Comparison of ENCODE assay signal across 1 cellular context in the genomic region with DNA sequence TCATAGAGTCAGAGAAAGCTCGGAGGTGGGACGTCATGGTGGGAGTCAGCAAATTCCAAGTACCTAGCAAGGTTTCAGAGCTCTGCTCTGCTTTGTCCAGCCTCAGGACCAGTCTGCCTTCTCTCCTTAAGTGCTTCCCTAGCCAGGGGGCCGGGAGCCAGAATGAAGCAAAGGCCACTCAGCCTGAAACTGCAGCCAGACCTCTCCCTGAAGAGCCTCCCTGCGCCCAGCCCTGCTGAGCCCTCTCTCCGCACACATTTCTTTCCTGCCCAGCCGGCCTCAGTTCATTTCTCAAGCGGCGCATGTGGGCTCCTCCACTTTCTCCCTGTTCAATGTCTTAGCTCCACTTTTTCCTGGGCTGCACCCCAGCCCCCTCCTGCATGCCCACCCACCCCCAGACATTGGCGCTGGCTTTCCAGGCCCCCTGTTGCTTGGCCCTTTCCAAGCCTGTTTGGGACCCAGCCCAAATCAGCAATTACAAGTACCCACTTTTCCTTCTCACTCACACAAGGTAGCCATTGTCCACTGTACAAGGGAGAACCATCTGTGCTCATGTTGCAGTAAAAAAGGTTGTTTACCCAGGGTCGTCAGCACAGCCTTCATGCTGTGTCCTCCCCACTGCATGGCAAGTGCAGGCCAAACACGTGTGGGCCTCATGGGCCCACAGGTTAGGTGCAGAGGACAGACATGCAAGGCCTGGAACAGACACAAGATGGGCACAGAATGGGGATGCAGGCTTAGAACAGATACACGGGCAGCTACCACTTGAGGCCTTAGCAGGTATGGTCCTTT.
A peak's percentile ranks its signal among the peaks of the same experiment; 100 is the strongest.
TF ChIP-seq lines count a peak whose summit lies in the region.

No MANE protein-coding gene starts in this region.

TF ChIP-seq in HepG2, 621 proteins besides CTCF, POLR2A, EP300 and RAD21 (continued from another document and continues in another):
- TF ChIP-seq, protein P1, sequence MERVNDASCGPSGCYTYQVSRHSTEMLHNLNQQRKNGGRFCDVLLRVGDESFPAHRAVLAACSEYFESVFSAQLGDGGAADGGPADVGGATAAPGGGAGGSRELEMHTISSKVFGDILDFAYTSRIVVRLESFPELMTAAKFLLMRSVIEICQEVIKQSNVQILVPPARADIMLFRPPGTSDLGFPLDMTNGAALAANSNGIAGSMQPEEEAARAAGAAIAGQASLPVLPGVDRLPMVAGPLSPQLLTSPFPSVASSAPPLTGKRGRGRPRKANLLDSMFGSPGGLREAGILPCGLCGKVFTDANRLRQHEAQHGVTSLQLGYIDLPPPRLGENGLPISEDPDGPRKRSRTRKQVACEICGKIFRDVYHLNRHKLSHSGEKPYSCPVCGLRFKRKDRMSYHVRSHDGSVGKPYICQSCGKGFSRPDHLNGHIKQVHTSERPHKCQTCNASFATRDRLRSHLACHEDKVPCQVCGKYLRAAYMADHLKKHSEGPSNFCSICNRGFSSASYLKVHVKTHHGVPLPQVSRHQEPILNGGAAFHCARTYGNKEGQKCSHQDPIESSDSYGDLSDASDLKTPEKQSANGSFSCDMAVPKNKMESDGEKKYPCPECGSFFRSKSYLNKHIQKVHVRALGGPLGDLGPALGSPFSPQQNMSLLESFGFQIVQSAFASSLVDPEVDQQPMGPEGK (CRISPR knock-in tag; IDR thresholded peaks at IDR 0.05), result no peak
- no peak for TF ChIP-seq ISX (CRISPR knock-in tag; conservative IDR thresholded peaks at IDR 0.05)
- no peak for TF ChIP-seq ZNF850 (CRISPR knock-in tag; conservative IDR thresholded peaks at IDR 0.05)
- TF ChIP-seq ZSCAN31 (CRISPR knock-in tag; IDR thresholded peaks at IDR 0.05; ENCODE audit: low read depth), result no peak
- TF ChIP-seq, protein P2, sequence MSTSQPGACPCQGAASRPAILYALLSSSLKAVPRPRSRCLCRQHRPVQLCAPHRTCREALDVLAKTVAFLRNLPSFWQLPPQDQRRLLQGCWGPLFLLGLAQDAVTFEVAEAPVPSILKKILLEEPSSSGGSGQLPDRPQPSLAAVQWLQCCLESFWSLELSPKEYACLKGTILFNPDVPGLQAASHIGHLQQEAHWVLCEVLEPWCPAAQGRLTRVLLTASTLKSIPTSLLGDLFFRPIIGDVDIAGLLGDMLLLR (CRISPR knock-in tag; IDR thresholded peaks at IDR 0.05), result no peak
- TF ChIP-seq ZNF670 (CRISPR knock-in tag; IDR thresholded peaks at IDR 0.05; ENCODE audit: borderline replicate concordance), result no peak
- TF ChIP-seq ZNF180 (CRISPR knock-in tag; IDR thresholded peaks at IDR 0.05; ENCODE audit: borderline replicate concordance, low read depth), result no peak
- TF ChIP-seq EEA1 (CRISPR knock-in tag; IDR thresholded peaks at IDR 0.05; ENCODE audit: borderline replicate concordance), result no peak
- no peak for TF ChIP-seq ZNF816 (CRISPR knock-in tag; IDR thresholded peaks at IDR 0.05; ENCODE audit: borderline replicate concordance)
- TF ChIP-seq SMARCE1 (IDR thresholded peaks at IDR 0.05; ENCODE audit: borderline replicate concordance), result no peak
- no peak for TF ChIP-seq MTA1 (CRISPR knock-in tag; IDR thresholded peaks at IDR 0.05; ENCODE audit: borderline replicate concordance)
- TF ChIP-seq, protein P3, sequence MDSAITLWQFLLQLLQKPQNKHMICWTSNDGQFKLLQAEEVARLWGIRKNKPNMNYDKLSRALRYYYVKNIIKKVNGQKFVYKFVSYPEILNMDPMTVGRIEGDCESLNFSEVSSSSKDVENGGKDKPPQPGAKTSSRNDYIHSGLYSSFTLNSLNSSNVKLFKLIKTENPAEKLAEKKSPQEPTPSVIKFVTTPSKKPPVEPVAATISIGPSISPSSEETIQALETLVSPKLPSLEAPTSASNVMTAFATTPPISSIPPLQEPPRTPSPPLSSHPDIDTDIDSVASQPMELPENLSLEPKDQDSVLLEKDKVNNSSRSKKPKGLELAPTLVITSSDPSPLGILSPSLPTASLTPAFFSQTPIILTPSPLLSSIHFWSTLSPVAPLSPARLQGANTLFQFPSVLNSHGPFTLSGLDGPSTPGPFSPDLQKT (CRISPR knock-in tag; IDR thresholded peaks at IDR 0.05; ENCODE audit: borderline replicate concordance), result no peak
- TF ChIP-seq NFE2L2 (IDR thresholded peaks at IDR 0.05; ENCODE audit: low read length), result no peak
- peak; percentile 20; the same call in 1 of the 2 replicates for TF ChIP-seq RARA (CRISPR knock-in tag; IDR thresholded peaks at IDR 0.05)
- no peak for TF ChIP-seq REPIN1 (CRISPR knock-in tag; IDR thresholded peaks at IDR 0.05; ENCODE audit: borderline replicate concordance, low read depth)
- no peak for TF ChIP-seq CBX1 (IDR thresholded peaks at IDR 0.05; ENCODE audit: low read depth)
- TF ChIP-seq ZNF274 (CRISPR knock-in tag; IDR thresholded peaks at IDR 0.05), result no peak
- TF ChIP-seq, protein P4, sequence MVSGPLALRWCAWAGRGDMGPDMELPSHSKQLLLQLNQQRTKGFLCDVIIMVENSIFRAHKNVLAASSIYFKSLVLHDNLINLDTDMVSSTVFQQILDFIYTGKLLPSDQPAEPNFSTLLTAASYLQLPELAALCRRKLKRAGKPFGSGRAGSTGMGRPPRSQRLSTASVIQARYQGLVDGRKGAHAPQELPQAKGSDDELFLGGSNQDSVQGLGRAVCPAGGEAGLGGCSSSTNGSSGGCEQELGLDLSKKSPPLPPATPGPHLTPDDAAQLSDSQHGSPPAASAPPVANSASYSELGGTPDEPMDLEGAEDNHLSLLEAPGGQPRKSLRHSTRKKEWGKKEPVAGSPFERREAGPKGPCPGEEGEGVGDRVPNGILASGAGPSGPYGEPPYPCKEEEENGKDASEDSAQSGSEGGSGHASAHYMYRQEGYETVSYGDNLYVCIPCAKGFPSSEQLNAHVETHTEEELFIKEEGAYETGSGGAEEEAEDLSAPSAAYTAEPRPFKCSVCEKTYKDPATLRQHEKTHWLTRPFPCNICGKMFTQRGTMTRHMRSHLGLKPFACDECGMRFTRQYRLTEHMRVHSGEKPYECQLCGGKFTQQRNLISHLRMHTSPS (CRISPR knock-in tag; IDR thresholded peaks at IDR 0.05; ENCODE audit: low read depth), result no peak
- TF ChIP-seq RFX1 (IDR thresholded peaks at IDR 0.05), result no peak
- no peak for TF ChIP-seq GZF1 (CRISPR knock-in tag; IDR thresholded peaks at IDR 0.05)
- no peak for TF ChIP-seq ZNF343 (CRISPR knock-in tag; IDR thresholded peaks at IDR 0.05)
- TF ChIP-seq, protein P5, sequence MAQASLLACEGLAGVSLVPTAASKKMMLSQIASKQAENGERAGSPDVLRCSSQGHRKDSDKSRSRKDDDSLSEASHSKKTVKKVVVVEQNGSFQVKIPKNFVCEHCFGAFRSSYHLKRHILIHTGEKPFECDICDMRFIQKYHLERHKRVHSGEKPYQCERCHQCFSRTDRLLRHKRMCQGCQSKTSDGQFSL (CRISPR knock-in tag; IDR thresholded peaks at IDR 0.05), result no peak
- TF ChIP-seq ZNF891 (CRISPR knock-in tag; IDR thresholded peaks at IDR 0.05), result no peak
- no peak for TF ChIP-seq TRIM24 (CRISPR knock-in tag; IDR thresholded peaks at IDR 0.05)
- TF ChIP-seq BCL6 (CRISPR knock-in tag; IDR thresholded peaks at IDR 0.05), result 0 out of 2 replicates have a peak, but pooled peaks have one; percentile 38
- TF ChIP-seq, protein P6, sequence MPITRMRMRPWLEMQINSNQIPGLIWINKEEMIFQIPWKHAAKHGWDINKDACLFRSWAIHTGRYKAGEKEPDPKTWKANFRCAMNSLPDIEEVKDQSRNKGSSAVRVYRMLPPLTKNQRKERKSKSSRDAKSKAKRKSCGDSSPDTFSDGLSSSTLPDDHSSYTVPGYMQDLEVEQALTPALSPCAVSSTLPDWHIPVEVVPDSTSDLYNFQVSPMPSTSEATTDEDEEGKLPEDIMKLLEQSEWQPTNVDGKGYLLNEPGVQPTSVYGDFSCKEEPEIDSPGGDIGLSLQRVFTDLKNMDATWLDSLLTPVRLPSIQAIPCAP (CRISPR knock-in tag; IDR thresholded peaks at IDR 0.05; ENCODE audit: low read depth), result no peak
- TF ChIP-seq REL (CRISPR knock-in tag; conservative IDR thresholded peaks at IDR 0.05), result 0 out of 2 replicates have a peak, but pooled peaks have one; percentile 28
- no peak for TF ChIP-seq ZNF569 (CRISPR knock-in tag; IDR thresholded peaks at IDR 0.05; ENCODE audit: borderline replicate concordance)
- no peak for TF ChIP-seq ZNF124 (CRISPR knock-in tag; IDR thresholded peaks at IDR 0.05)
- TF ChIP-seq, protein P7, sequence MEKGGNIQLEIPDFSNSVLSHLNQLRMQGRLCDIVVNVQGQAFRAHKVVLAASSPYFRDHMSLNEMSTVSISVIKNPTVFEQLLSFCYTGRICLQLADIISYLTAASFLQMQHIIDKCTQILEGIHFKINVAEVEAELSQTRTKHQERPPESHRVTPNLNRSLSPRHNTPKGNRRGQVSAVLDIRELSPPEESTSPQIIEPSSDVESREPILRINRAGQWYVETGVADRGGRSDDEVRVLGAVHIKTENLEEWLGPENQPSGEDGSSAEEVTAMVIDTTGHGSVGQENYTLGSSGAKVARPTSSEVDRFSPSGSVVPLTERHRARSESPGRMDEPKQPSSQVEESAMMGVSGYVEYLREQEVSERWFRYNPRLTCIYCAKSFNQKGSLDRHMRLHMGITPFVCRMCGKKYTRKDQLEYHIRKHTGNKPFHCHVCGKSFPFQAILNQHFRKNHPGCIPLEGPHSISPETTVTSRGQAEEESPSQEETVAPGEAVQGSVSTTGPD (CRISPR knock-in tag; IDR thresholded peaks at IDR 0.05), result no peak
- no peak for TF ChIP-seq ZMAT3 (CRISPR knock-in tag; conservative IDR thresholded peaks at IDR 0.05)
- TF ChIP-seq, protein P8, sequence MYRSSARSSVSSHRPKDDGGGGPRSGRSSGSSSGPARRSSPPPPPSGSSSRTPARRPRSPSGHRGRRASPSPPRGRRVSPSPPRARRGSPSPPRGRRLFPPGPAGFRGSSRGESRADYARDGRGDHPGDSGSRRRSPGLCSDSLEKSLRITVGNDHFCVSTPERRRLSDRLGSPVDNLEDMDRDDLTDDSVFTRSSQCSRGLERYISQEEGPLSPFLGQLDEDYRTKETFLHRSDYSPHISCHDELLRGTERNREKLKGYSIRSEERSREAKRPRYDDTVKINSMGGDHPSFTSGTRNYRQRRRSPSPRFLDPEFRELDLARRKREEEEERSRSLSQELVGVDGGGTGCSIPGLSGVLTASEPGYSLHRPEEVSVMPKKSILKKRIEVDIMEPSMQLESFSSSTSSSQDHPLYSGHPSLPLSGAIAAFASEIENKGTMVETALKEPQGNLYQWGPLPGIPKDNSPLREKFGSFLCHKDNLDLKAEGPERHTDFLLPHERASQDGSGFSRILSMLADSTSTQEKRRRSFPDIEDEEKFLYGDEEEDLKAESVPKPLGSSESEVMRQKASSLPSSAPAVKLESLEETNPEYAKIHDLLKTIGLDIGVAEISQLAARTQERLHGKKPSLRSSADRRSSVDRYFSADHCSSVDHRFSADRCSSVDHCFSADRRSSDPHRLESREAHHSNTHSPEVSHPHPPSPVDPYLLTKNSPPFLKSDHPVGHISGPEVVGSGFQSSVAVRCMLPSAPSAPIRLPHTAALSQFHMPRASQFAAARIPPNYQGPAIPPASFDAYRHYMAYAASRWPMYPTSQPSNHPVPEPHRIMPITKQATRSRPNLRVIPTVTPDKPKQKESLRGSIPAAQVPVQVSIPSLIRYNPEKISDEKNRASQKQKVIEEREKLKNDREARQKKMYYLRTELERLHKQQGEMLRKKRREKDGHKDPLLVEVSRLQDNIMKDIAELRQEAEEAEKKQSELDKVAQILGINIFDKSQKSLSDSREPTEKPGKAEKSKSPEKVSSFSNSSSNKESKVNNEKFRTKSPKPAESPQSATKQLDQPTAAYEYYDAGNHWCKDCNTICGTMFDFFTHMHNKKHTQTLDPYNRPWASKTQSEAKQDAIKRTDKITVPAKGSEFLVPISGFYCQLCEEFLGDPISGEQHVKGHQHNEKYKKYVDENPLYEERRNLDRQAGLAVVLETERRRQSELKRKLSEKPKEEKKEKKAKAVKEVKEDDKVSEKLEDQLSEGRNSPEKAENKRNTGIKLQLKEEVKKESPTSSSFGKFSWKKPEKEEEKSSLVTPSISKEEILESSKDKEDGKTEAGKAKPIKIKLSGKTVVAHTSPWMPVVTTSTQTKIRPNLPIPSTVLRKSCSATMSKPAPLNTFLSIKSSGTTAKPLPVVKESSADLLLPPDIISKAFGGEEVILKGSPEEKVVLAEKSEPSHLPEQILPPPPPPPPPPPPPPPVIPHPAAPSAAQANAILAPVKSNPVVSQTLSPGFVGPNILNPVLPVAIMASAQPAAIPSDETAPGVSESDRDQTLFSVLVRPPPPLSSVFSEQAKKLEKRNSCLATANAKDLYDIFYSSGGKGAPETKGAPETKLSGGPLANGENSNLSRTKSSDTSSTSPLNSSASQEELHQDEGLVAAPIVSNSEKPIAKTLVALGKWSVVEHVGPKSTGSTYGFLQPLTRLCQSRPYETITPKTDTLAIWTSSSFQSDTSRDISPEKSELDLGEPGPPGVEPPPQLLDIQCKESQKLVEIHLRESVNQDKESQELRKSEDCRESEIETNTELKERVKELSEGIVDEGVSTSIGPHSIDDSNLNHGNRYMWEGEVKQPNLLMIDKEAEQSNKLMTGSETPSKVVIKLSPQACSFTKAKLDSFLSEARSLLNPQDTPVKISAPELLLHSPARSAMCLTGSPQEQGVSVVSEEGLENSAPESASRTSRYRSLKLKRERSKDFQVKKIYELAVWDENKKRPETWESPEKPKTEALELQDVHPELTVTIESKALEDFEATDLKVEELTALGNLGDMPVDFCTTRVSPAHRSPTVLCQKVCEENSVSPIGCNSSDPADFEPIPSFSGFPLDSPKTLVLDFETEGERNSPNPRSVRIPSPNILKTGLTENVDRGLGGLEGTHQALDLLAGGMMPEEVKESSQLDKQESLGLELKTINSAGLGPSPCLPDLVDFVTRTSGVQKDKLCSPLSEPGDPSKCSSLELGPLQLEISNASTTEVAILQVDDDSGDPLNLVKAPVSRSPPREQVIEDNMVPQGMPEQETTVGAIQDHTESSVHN (CRISPR knock-in tag; IDR thresholded peaks at IDR 0.05), result no peak
- TF ChIP-seq ZC3H13 (CRISPR knock-in tag; IDR thresholded peaks at IDR 0.05), result no peak
- no peak for TF ChIP-seq ZMYM2 (CRISPR knock-in tag; IDR thresholded peaks at IDR 0.05)
- no peak for TF ChIP-seq ZNF7 (CRISPR knock-in tag; IDR thresholded peaks at IDR 0.05)
- no peak for TF ChIP-seq ZNF616 (CRISPR knock-in tag; IDR thresholded peaks at IDR 0.05; ENCODE audit: low read depth)
- no peak for TF ChIP-seq IKZF1 (IDR thresholded peaks at IDR 0.05)
